In the genomic region with DNA sequence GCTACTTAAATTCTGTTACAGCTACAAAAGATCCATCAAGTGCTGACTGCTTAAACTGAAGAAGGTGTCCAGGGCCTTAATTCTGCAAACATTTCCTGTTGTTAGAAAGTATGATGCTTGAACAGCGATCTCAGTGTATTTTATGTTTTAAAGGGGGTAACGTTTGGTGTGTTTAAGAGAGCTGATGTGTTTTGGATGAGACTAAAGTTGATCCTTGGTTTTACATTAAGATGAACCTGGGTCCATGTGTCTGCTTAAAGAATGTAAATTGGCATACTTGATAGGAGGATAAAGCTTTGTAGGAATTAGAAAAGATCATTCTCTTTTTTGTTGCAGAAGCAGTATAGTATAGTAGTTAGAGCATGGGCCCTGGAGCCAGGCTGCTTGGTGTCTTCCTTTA, we compare ENCODE assay signal across 9 cellular contexts. TPM values are rescaled to one million over a fixed set of nuclear protein-coding genes. Genes with fewer than 3 reads are reported as not detected.
DNase-seq lines count a peak whose midpoint lies in the region; ATAC-seq and TF ChIP-seq lines count a peak whose summit lies in the region.
"Had no signal": no experiment of that assay in that cellular context is flagged by ENCODE, and none has a peak within 500 bp of the region (broad histone marks: within the 10 kb centered on the region; RNA-seq: fewer than 3 reads in every experiment).

No MANE protein-coding gene starts in this region.

- H3K4me1 ChIP-seq in DND-41 (ENCODE audit: insufficient read depth, low read length) = peaks cover 56% of the 10 kb centered on the region
- H3K4me1 ChIP-seq in MM.1S (ENCODE audit: low read length) = peaks cover 20% of the 10 kb centered on the region
- peaks cover 4% of the 10 kb centered on the region for H3K4me1 ChIP-seq in colonic mucosa
- H3K4me1 ChIP-seq in osteoblast (ENCODE audit: insufficient read depth, low read length) = peaks cover 70% of the 10 kb centered on the region

- H2AFZ ChIP-seq in DND-41 (ENCODE audit: low read depth, low read length) = no peak overlapping the region
- H2AFZ ChIP-seq in MM.1S (ENCODE audit: low read length) = no peak overlapping the region
- H2AFZ ChIP-seq in osteoblast (ENCODE audit: low read length) = no peak overlapping the region

- H3K9me2 ChIP-seq in MM.1S (replicated peaks; ENCODE audit: insufficient read depth, low read length) = no peaks in the 10 kb centered on the region

- intact Hi-C loops in colonic mucosa (cut with DNase I) = no loop called here

- ATAC-seq in DND-41 (ENCODE audit: insufficient read depth, low read depth) = no peak
- ATAC-seq in WTC11 = no peak
- ATAC-seq in GM21515 (IDR thresholded peaks at IDR 0.05; ENCODE audit: unreplicated experiment) = no peak
- ATAC-seq: naive thymus-derived CD8-positive, alpha-beta T cell had no signal

- TF ChIP-seq CTCF in DND-41 (IDR thresholded peaks at IDR 0.05; ENCODE audit: borderline replicate concordance, extremely low read depth, low read length, poor library complexity, severe bottlenecking) = no peak
- no peak for TF ChIP-seq CTCF in MM.1S (IDR thresholded peaks at IDR 0.05; ENCODE audit: low read length)
- no peak for TF ChIP-seq CTCF in colonic mucosa (IDR thresholded peaks at IDR 0.05)
- TF ChIP-seq CTCF in osteoblast (IDR thresholded peaks at IDR 0.05; ENCODE audit: extremely low read depth, low read depth, low read length) = no peak
- no peak for TF ChIP-seq CTCF in GM13977 (IDR thresholded peaks at IDR 0.05; ENCODE audit: extremely low read depth, insufficient read depth, missing control alignments)
- TF ChIP-seq CTCF in WTC11 (IDR thresholded peaks at IDR 0.05) = no peak

- H3K36me3 Mint-ChIP-seq in WTC11 = 0 out of 2 replicates have a peak, but pooled peaks cover 7% of the 10 kb centered on the region

- H3K4me3 Mint-ChIP-seq in WTC11 = no peak overlapping the region

- peak overlapping the region in 1 of 2 experiments; percentile 95; a peak in 3 of 4 replicates for H3K4me3 ChIP-seq in DND-41 (ENCODE audit: low read depth in 1 of 2, low read length in 2 of 2)
- no peak overlapping the region for H3K4me3 ChIP-seq in MM.1S (ENCODE audit: low read length)
- no peak overlapping the region for H3K4me3 ChIP-seq in colonic mucosa
- peak overlapping the region; percentile 92 for H3K4me3 ChIP-seq in osteoblast (ENCODE audit: insufficient read depth, low read length)

- POLR2A ChIA-PET in WTC11 (lab: Charles Lee) = no interaction called here

- peaks cover 33% of the 10 kb centered on the region for H3K27me3 Mint-ChIP-seq in WTC11 (ENCODE audit: low read depth)
- H3K27me3 Mint-ChIP-seq: naive thymus-derived CD8-positive, alpha-beta T cell had no signal

- no peak for DNase-seq in DND-41
- DNase-seq in MM.1S = no peak
- DNase-seq in colonic mucosa = no peak
- peak; percentile 47 for DNase-seq in osteoblast (ENCODE audit: insufficient read length, low spot score, missing footprints)
- no peak for DNase-seq in GM13977 (ENCODE audit: low spot score)
- no peak for DNase-seq in WTC11 (ENCODE audit: low spot score)
- DNase-seq: naive thymus-derived CD8-positive, alpha-beta T cell; NK-92 treated with Interleukin-12 subunit alpha and Interleukin-12 subunit beta, amount 100 ng/mL, for 24 hours had no signal

- no peaks in the 10 kb centered on the region for H3K9me3 Mint-ChIP-seq in WTC11
- H3K9me3 Mint-ChIP-seq: naive thymus-derived CD8-positive, alpha-beta T cell had no signal

- H4K20me1 ChIP-seq in DND-41 (ENCODE audit: insufficient read depth, low read length) (peaks cover 44% of the 10 kb centered on the region), MM.1S (ENCODE audit: insufficient read depth, low read length) (0 out of 2 replicates have a peak, but pooled peaks cover 7% of the 10 kb centered on the region), osteoblast (ENCODE audit: insufficient read depth, low read length) (peaks cover 47% of the 10 kb centered on the region)

- H3K36me3 ChIP-seq in DND-41 (ENCODE audit: insufficient read depth, low read length) = peaks cover 39% of the 10 kb centered on the region
- H3K36me3 ChIP-seq in MM.1S (replicated peaks; ENCODE audit: insufficient read depth, low read length) = no peaks in the 10 kb centered on the region
- H3K36me3 ChIP-seq in colonic mucosa = no peaks in the 10 kb centered on the region
- peaks cover 23% of the 10 kb centered on the region for H3K36me3 ChIP-seq in osteoblast (ENCODE audit: insufficient read depth, low read length)

- peaks cover 60% of the 10 kb centered on the region for H3K4me1 Mint-ChIP-seq in WTC11

- H3K9ac ChIP-seq in DND-41 (ENCODE audit: low read depth, low read length) (peak overlapping the region; percentile 95; the same call in 1 of the 2 replicates), MM.1S (ENCODE audit: low read length) (no peak overlapping the region), colonic mucosa (ENCODE audit: low read depth in 2 of 2, low read length in 2 of 2) (peak overlapping the region in 1 of 2 donors; percentile 81)

- peaks cover 15% of the 10 kb centered on the region for H3F3A ChIP-seq in MM.1S (ENCODE audit: insufficient read depth, low read length)

- in situ Hi-C loops in GM13977 (cut with MboI; ENCODE audit: low pct_unique_long_range_greater_than_20kb, low sequenced_read_pairs, unreplicated experiment) = no loop called here

- H3K27me3 ChIP-seq in DND-41 (ENCODE audit: insufficient read depth, low read length, poor library complexity) (no peaks in the 10 kb centered on the region), MM.1S (replicated peaks; ENCODE audit: insufficient read depth, low read length) (no peaks in the 10 kb centered on the region), colonic mucosa (no peaks in the 10 kb centered on the region), osteoblast (ENCODE audit: insufficient read depth, low read length) (no peaks in the 10 kb centered on the region)

- H3K27ac Mint-ChIP-seq in WTC11 = no peak overlapping the region

- H3K27ac ChIP-seq in DND-41 (ENCODE audit: low read length) = no peak overlapping the region
- H3K27ac ChIP-seq in MM.1S (ENCODE audit: low read length) = no peak overlapping the region
- H3K27ac ChIP-seq in colonic mucosa = peak overlapping the region; percentile 96
- H3K27ac ChIP-seq in osteoblast (ENCODE audit: low read depth, low read length) = no peak overlapping the region

- H3K9me3 ChIP-seq in DND-41 (ENCODE audit: insufficient read depth, low read length, severe bottlenecking) (no peaks in the 10 kb centered on the region), MM.1S (replicated peaks; ENCODE audit: insufficient read depth, low read length) (no peaks in the 10 kb centered on the region), colonic mucosa (no peaks in the 10 kb centered on the region), osteoblast (ENCODE audit: low read depth, low read length) (no peaks in the 10 kb centered on the region)

- CTCF ChIA-PET in WTC11 (lab: Charles Lee) = interaction anchor here (1.4 kb wide), 1 partner anchor 13 kb away, joined by 6 read pairs; no protein-coding TSS in a partner anchor

- peak overlapping the region; percentile 89 for H3K4me2 ChIP-seq in DND-41 (ENCODE audit: insufficient read depth, low read length)
- H3K4me2 ChIP-seq in MM.1S (ENCODE audit: low read depth, low read length) = peak overlapping the region; percentile 88; the same call in 1 of the 2 replicates
- H3K4me2 ChIP-seq in osteoblast (ENCODE audit: insufficient read depth, low read length) = peak overlapping the region; percentile 93

- H3K79me2 ChIP-seq in DND-41 (ENCODE audit: insufficient read depth, low read length) = peaks cover 52% of the 10 kb centered on the region
- peaks cover 45% of the 10 kb centered on the region for H3K79me2 ChIP-seq in MM.1S (ENCODE audit: low read length)
- H3K79me2 ChIP-seq in osteoblast (ENCODE audit: insufficient read depth, low read length) = peaks cover 52% of the 10 kb centered on the region

TF ChIP-seq in WTC11, 78 proteins besides CTCF, POLR2A, EP300 and RAD21:
- TF ChIP-seq KAT7 (CRISPR knock-in tag; IDR thresholded peaks at IDR 0.05; ENCODE audit: borderline replicate concordance) = no peak

RNA-seq across cellular contexts. Expression of gene IER5, which starts 3.6 kb away (rescaled TPM):
- 10 to 100 TPM; 19.6 to 20.1 TPM for total RNA-seq in colonic mucosa
- 16.2 and 17.4 TPM in 2 replicates for total RNA-seq in osteoblast
- total RNA-seq in WTC11 (2021) = 14.2 to 18.2 TPM (median 14.3 TPM) in 3 replicates

RNA-seq across cellular contexts. Expression of gene MR1, which starts 58.3 kb away (rescaled TPM):
- 1 to 10 TPM; 3.0 to 8.7 TPM for total RNA-seq in colonic mucosa
- 29.3 and 33.0 TPM in 2 replicates for total RNA-seq in osteoblast
- 0.28 to 0.64 TPM (median 0.30 TPM) in 3 replicates for total RNA-seq in WTC11 (2021)
